In genomic region chr14:70908918-70909641, GRCh38 we compare ENCODE assay signal across 8 cellular contexts. TPM values are rescaled to one million over a fixed set of nuclear protein-coding genes. Genes with fewer than 3 reads are reported as not detected.
DNase-seq lines count a peak whose midpoint lies in the region; ATAC-seq and TF ChIP-seq lines count a peak whose summit lies in the region.

No MANE protein-coding gene starts in this region.

- H3K9ac ChIP-seq in MM.1S (ENCODE audit: low read length) (peak overlapping the region; percentile 63; the same call in 1 of the 2 replicates), neural progenitor cell (peak overlapping the region; percentile 88)

- no peaks in the 10 kb centered on the region for H3K9me3 ChIP-seq in CD4-positive, CD25-positive, alpha-beta regulatory T cell (ENCODE audit: control insufficient read depth in 2 of 2, low read length in 2 of 2)
- no peaks in the 10 kb centered on the region for H3K9me3 ChIP-seq in MM.1S (replicated peaks; ENCODE audit: insufficient read depth, low read length)
- H3K9me3 ChIP-seq in neural progenitor cell (ENCODE audit: low read depth): no peaks in the 10 kb centered on the region

- ATAC-seq in CD4-positive, CD25-positive, alpha-beta regulatory T cell (ENCODE audit: low read depth in 2 of 2): no peak
- no peak for ATAC-seq in effector memory CD8-positive, alpha-beta T cell (replicated peaks)
- ATAC-seq in GM18873 (IDR thresholded peaks at IDR 0.05; ENCODE audit: low FRiP score, unreplicated experiment) (no peak), HG02870 (IDR thresholded peaks at IDR 0.05; ENCODE audit: unreplicated experiment) (no peak), GM19351 (IDR thresholded peaks at IDR 0.05; ENCODE audit: unreplicated experiment) (no peak)
- ATAC-seq in activated CD4-positive, CD25-positive, alpha-beta regulatory T cell treated with anti-CD3 and anti-CD28 coated beads, Interleukin-2, amount 50 U/mL, for 24 hours: no peak

- peaks cover 65% of the 10 kb centered on the region for H3K4me1 ChIP-seq in CD4-positive, CD25-positive, alpha-beta regulatory T cell (ENCODE audit: control insufficient read depth, insufficient read depth, low read length, poor library complexity, severe bottlenecking)
- H3K4me1 ChIP-seq in MM.1S (ENCODE audit: low read length) (no peaks in the 10 kb centered on the region), neural progenitor cell (peaks cover 46% of the 10 kb centered on the region)

- H3K4me3 ChIP-seq in CD4-positive, CD25-positive, alpha-beta regulatory T cell (ENCODE audit: low read depth, low read length): peak overlapping the region; percentile 99
- peak overlapping the region; percentile 79 for H3K4me3 ChIP-seq in MM.1S (ENCODE audit: low read length)
- peak overlapping the region; percentile 95 for H3K4me3 ChIP-seq in neural progenitor cell

- peak overlapping the region; percentile 87 to 98 (median 95) for H3K27ac Mint-ChIP-seq in CD4-positive, CD25-positive, alpha-beta regulatory T cell
- H3K27ac Mint-ChIP-seq in effector memory CD8-positive, alpha-beta T cell: peak overlapping the region; percentile 97
- peak overlapping the region; percentile 93 for H3K27ac Mint-ChIP-seq in neural progenitor cell

- H3K79me2 ChIP-seq in MM.1S (ENCODE audit: low read length) (peaks cover 59% of the 10 kb centered on the region), neural progenitor cell (ENCODE audit: low read depth) (peaks cover 62% of the 10 kb centered on the region)

- no peaks in the 10 kb centered on the region for H3K27me3 ChIP-seq in CD4-positive, CD25-positive, alpha-beta regulatory T cell (ENCODE audit: control insufficient read depth, insufficient read depth, low read length)
- H3K27me3 ChIP-seq in MM.1S (replicated peaks; ENCODE audit: insufficient read depth, low read length) (no peaks in the 10 kb centered on the region), neural progenitor cell (no peaks in the 10 kb centered on the region)

- peaks cover 2% of the 10 kb centered on the region for H3K36me3 ChIP-seq in CD4-positive, CD25-positive, alpha-beta regulatory T cell (ENCODE audit: control insufficient read depth, insufficient read depth, low read length)
- H3K36me3 ChIP-seq in MM.1S (replicated peaks; ENCODE audit: insufficient read depth, low read length) (no peaks in the 10 kb centered on the region), neural progenitor cell (no peaks in the 10 kb centered on the region)

- H3K27ac ChIP-seq in CD4-positive, CD25-positive, alpha-beta regulatory T cell (ENCODE audit: insufficient read depth, low read length, poor library complexity, severe bottlenecking): peak overlapping the region; percentile 88
- H3K27ac ChIP-seq in MM.1S (ENCODE audit: low read length): no peak overlapping the region; the same call in 1 of the 2 replicates
- H3K27ac ChIP-seq in neural progenitor cell: peak overlapping the region; percentile 97

- H4K20me1 ChIP-seq in MM.1S (ENCODE audit: insufficient read depth, low read length) (no peaks in the 10 kb centered on the region), neural progenitor cell (ENCODE audit: low read depth) (peaks cover 53% of the 10 kb centered on the region)

- H3K4me3 Mint-ChIP-seq in CD4-positive, CD25-positive, alpha-beta regulatory T cell: peak overlapping the region; percentile 93 to 100 (median 95)
- H3K4me3 Mint-ChIP-seq in effector memory CD8-positive, alpha-beta T cell: peak overlapping the region; percentile 95 to 96
- peak overlapping the region; percentile 98 for H3K4me3 Mint-ChIP-seq in neural progenitor cell

- no peak for DNase-seq in CD4-positive, CD25-positive, alpha-beta regulatory T cell
- DNase-seq in MM.1S (no peak), neural progenitor cell (ENCODE audit: low spot score) (no peak)
- no peak for DNase-seq in effector memory CD8-positive, alpha-beta T cell

- H3K9me3 Mint-ChIP-seq in CD4-positive, CD25-positive, alpha-beta regulatory T cell: no peaks in the 10 kb centered on the region
- no peaks in the 10 kb centered on the region for H3K9me3 Mint-ChIP-seq in effector memory CD8-positive, alpha-beta T cell
- H3K9me3 Mint-ChIP-seq in neural progenitor cell: peaks cover 5% of the 10 kb centered on the region

- H3K36me3 Mint-ChIP-seq in CD4-positive, CD25-positive, alpha-beta regulatory T cell: peaks cover 7% of the 10 kb centered on the region
- peaks cover 12% of the 10 kb centered on the region for H3K36me3 Mint-ChIP-seq in effector memory CD8-positive, alpha-beta T cell (ENCODE audit: insufficient read depth)
- H3K36me3 Mint-ChIP-seq in neural progenitor cell: peaks cover 10% of the 10 kb centered on the region

- H3K27me3 Mint-ChIP-seq in CD4-positive, CD25-positive, alpha-beta regulatory T cell: no peaks in the 10 kb centered on the region
- H3K27me3 Mint-ChIP-seq in effector memory CD8-positive, alpha-beta T cell: no peaks in the 10 kb centered on the region
- H3K27me3 Mint-ChIP-seq in neural progenitor cell (ENCODE audit: insufficient read depth, low read depth): peaks cover 6% of the 10 kb centered on the region

- peaks cover 41 to 79% (median 52%) of the 10 kb centered on the region in 4 donors for H3K4me1 Mint-ChIP-seq in CD4-positive, CD25-positive, alpha-beta regulatory T cell
- peaks cover 42 to 48% of the 10 kb centered on the region in 2 donors for H3K4me1 Mint-ChIP-seq in effector memory CD8-positive, alpha-beta T cell (ENCODE audit: low read depth in 2 of 2)
- peaks cover 39% of the 10 kb centered on the region for H3K4me1 Mint-ChIP-seq in neural progenitor cell

- H3F3A ChIP-seq in MM.1S (ENCODE audit: insufficient read depth, low read length) (no peaks in the 10 kb centered on the region), neural progenitor cell (ENCODE audit: low read depth) (peaks cover 39% of the 10 kb centered on the region)

- H3K4me2 ChIP-seq in MM.1S (ENCODE audit: low read depth, low read length) (peak overlapping the region; percentile 61), neural progenitor cell (peak overlapping the region; percentile 82)

- H2AFZ ChIP-seq in MM.1S (ENCODE audit: low read length) (no peak overlapping the region), neural progenitor cell (replicated peaks) (no peak overlapping the region)

- TF ChIP-seq CTCF in MM.1S (IDR thresholded peaks at IDR 0.05; ENCODE audit: low read length) (no peak), neural progenitor cell (IDR thresholded peaks at IDR 0.05) (no peak)

- no peaks in the 10 kb centered on the region for H3K9me2 ChIP-seq in MM.1S (replicated peaks; ENCODE audit: insufficient read depth, low read length)

RNA-seq across cellular contexts. Expression of gene PCNX1, which starts 1.8 kb away (rescaled TPM):
- total RNA-seq in CD4-positive, CD25-positive, alpha-beta regulatory T cell: 202 TPM
- 10 to 100 TPM; 16.4 to 25.7 (median 20.3) TPM for polyA plus RNA-seq in CD4-positive, CD25-positive, alpha-beta regulatory T cell
- 45.8 and 48.6 TPM in 2 replicates for total RNA-seq in neural progenitor cell (ENCODE audit: low replicate concordance)
